Comparison of ENCODE assay signal across 2 cellular contexts in genomic region chr19:50661087-50661486, GRCh38.
TF ChIP-seq lines count a peak whose summit lies in the region.

No MANE protein-coding gene starts in this region.

TF ChIP-seq in HEK293, 187 proteins besides CTCF, POLR2A, EP300 and RAD21:
- TF ChIP-seq GLI2 (tag by site-specific recombination; IDR thresholded peaks at IDR 0.05; ENCODE audit: borderline replicate concordance, low read depth) (no peak), ZBTB26 (tag by site-specific recombination; optimal IDR thresholded peaks at IDR 0.05) (no peak), ZNF768 (tag by site-specific recombination; IDR thresholded peaks at IDR 0.05) (no peak), MYNN (tag by site-specific recombination; IDR thresholded peaks at IDR 0.05; ENCODE audit: borderline replicate concordance) (no peak), ZNF121 (tag by site-specific recombination; IDR thresholded peaks at IDR 0.05) (0 out of 2 replicates have a peak, but pooled peaks have one; percentile 29), ZBTB1 (tag by site-specific recombination; IDR thresholded peaks at IDR 0.05) (no peak), ZNF202 (tag by site-specific recombination; IDR thresholded peaks at IDR 0.05; ENCODE audit: borderline replicate concordance) (no peak), ZNF623 (tag by site-specific recombination; IDR thresholded peaks at IDR 0.05) (no peak), ZNF404 (tag by site-specific recombination; IDR thresholded peaks at IDR 0.05) (no peak), ZNF830 (tag by site-specific recombination; IDR thresholded peaks at IDR 0.05; ENCODE audit: low read depth) (no peak), ZNF37A (tag by site-specific recombination; IDR thresholded peaks at IDR 0.05) (no peak), ZNF560 (tag by site-specific recombination; IDR thresholded peaks at IDR 0.05; ENCODE audit: borderline replicate concordance) (no peak), ZNF473 (tag by site-specific recombination; IDR thresholded peaks at IDR 0.05) (no peak), BCL11A (tag by site-specific recombination; IDR thresholded peaks at IDR 0.05; ENCODE audit: low read depth) (no peak), PRDM1 (tag by site-specific recombination; IDR thresholded peaks at IDR 0.05) (peak; percentile 82), ZNF175 (tag by site-specific recombination; IDR thresholded peaks at IDR 0.05) (no peak), ZSCAN23 (tag by site-specific recombination; IDR thresholded peaks at IDR 0.05) (no peak), INSM2 (tag by site-specific recombination; IDR thresholded peaks at IDR 0.05) (no peak)

TF ChIP-seq in K562, 482 proteins besides CTCF, POLR2A, EP300 and RAD21:
- TF ChIP-seq ATF3 (IDR thresholded peaks at IDR 0.05) (no peak), ATF3 (CRISPR knock-in tag; conservative IDR thresholded peaks at IDR 0.05) (no peak), POLR2B (IDR thresholded peaks at IDR 0.05; ENCODE audit: low read depth, partially characterized antibody) (peak; percentile 68), ZBTB26 (CRISPR knock-in tag; IDR thresholded peaks at IDR 0.05) (peak; percentile 26; the same call in 1 of the 2 replicates), CHD2 (IDR thresholded peaks at IDR 0.05; ENCODE audit: low read depth, low read length) (no peak), POLR2AphosphoS2 (IDR thresholded peaks at IDR 0.05; ENCODE audit: low read length) (no peak), CCNT2 (IDR thresholded peaks at IDR 0.05; ENCODE audit: borderline replicate concordance, extremely low read depth, insufficient read length, low read depth, low read length) (no peak), NCOA2 (IDR thresholded peaks at IDR 0.05; ENCODE audit: partially characterized antibody in 2 of 2) (no peak), POLR2AphosphoS5 (IDR thresholded peaks at IDR 0.05; ENCODE audit: control insufficient read depth, insufficient read depth, low read depth, low read length) (peak; percentile 28; the same call in 1 of the 2 replicates), HBP1 (CRISPR knock-in tag; IDR thresholded peaks at IDR 0.05) (peak; percentile 49; the same call in 1 of the 2 replicates), MYNN (IDR thresholded peaks at IDR 0.05) (0 out of 2 replicates have a peak, but pooled peaks have one; percentile 37), MYNN (CRISPR knock-in tag; IDR thresholded peaks at IDR 0.05) (no peak), SUPT5H (IDR thresholded peaks at IDR 0.05) (peak; percentile 72; the same call in 1 of the 2 replicates), ZNF324 (CRISPR knock-in tag; IDR thresholded peaks at IDR 0.05) (no peak), RBFOX2 (IDR thresholded peaks at IDR 0.05; ENCODE audit: low read depth, low read length) (peak; percentile 44; the same call in 1 of the 2 replicates), FOXK1 (CRISPR knock-in tag; IDR thresholded peaks at IDR 0.05; ENCODE audit: borderline replicate concordance) (no peak), THRB (CRISPR knock-in tag; conservative IDR thresholded peaks at IDR 0.05) (peak; percentile 88)
- TF ChIP-seq, protein P1, sequence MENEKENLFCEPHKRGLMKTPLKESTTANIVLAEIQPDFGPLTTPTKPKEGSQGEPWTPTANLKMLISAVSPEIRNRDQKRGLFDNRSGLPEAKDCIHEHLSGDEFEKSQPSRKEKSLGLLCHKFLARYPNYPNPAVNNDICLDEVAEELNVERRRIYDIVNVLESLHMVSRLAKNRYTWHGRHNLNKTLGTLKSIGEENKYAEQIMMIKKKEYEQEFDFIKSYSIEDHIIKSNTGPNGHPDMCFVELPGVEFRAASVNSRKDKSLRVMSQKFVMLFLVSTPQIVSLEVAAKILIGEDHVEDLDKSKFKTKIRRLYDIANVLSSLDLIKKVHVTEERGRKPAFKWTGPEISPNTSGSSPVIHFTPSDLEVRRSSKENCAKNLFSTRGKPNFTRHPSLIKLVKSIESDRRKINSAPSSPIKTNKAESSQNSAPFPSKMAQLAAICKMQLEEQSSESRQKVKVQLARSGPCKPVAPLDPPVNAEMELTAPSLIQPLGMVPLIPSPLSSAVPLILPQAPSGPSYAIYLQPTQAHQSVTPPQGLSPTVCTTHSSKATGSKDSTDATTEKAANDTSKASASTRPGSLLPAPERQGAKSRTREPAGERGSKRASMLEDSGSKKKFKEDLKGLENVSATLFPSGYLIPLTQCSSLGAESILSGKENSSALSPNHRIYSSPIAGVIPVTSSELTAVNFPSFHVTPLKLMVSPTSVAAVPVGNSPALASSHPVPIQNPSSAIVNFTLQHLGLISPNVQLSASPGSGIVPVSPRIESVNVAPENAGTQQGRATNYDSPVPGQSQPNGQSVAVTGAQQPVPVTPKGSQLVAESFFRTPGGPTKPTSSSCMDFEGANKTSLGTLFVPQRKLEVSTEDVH (IDR thresholded peaks at IDR 0.05; ENCODE audit: low read depth, partially characterized antibody): peak; percentile 47
- TF ChIP-seq, protein P2, sequence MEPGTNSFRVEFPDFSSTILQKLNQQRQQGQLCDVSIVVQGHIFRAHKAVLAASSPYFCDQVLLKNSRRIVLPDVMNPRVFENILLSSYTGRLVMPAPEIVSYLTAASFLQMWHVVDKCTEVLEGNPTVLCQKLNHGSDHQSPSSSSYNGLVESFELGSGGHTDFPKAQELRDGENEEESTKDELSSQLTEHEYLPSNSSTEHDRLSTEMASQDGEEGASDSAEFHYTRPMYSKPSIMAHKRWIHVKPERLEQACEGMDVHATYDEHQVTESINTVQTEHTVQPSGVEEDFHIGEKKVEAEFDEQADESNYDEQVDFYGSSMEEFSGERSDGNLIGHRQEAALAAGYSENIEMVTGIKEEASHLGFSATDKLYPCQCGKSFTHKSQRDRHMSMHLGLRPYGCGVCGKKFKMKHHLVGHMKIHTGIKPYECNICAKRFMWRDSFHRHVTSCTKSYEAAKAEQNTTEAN (CRISPR knock-in tag; IDR thresholded peaks at IDR 0.05): peak; percentile 91
